10 cellular contexts compared by ENCODE assay signal in the genomic region with DNA sequence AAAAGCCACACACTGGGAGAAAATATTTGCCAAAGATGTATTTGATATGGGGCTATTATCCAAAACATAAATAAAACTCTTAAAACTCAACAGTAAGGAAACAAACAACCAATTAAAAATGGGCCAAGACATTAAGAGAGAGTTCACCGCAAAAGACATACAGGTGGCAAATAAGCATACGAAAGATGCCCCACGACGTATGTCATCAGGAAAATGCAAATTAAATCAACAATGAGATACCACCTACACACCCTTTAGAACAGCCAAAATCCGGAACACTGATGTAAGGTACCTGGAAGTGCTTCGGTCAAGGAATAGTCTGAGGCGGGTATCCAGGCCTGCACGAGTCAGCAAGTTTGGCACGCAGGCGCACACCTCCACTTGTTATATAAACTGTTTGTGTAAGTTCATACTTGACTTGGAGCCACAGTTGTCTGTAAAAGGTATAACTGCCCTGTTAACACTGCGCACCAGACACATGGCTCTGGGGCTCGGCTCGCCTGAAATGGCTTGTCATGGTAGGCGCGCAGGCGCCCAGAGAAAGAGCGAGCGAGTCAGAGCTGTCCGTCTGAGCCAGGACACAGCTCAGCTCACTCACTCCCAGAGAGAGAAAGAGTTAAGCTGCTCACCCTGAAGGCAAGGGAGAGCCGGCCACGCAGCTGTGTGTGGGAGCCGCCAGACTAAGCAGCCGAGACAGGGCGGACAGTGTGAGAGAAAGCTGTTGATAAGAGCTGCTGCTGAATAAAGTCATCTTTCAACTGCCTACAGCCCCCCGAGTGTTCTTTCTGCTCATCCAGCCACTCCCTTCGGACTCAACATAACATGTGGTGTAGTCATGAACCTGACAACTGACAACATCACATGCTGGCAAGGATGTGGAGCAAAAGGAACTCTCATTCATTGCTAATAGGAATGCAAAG.
A peak's percentile ranks its signal among the peaks of the same experiment; 100 is the strongest.
DNase-seq lines count a peak whose midpoint lies in the region; TF ChIP-seq lines count a peak whose summit lies in the region.
"Had no signal": no experiment of that assay in that cellular context is flagged by ENCODE, and none has a peak within 500 bp of the region (broad histone marks: within the 10 kb centered on the region; RNA-seq: fewer than 3 reads in every experiment).

No MANE protein-coding gene starts in this region.

- TF ChIP-seq CTCF in left ventricle myocardium inferior (IDR thresholded peaks at IDR 0.05; ENCODE audit: borderline replicate concordance), result no peak

- no peaks in the 10 kb centered on the region for H3K4me1 ChIP-seq in left ventricle myocardium inferior
- H3K4me1 ChIP-seq: SJSA1 had no signal

- H3K36me3 ChIP-seq in left ventricle myocardium inferior, result no peaks in the 10 kb centered on the region
- H3K36me3 ChIP-seq: SJSA1 had no signal

- no peaks in the 10 kb centered on the region for H3K9me3 ChIP-seq in left ventricle myocardium inferior (replicated peaks)
- H3K9me3 ChIP-seq: SJSA1 had no signal

- peaks cover 13% of the 10 kb centered on the region for H3K27me3 ChIP-seq in left ventricle myocardium inferior (ENCODE audit: low read depth)
- H3K27me3 ChIP-seq: SJSA1 had no signal

- 59 to 60% (median 60%) methylated on average over 26 of the region's 26 CpGs for WGBS in adipose tissue, 3 donors

- peak overlapping the region; percentile 30 for H3K4me3 ChIP-seq in left ventricle myocardium inferior
- H3K4me3 ChIP-seq: SJSA1 had no signal

- peak overlapping the region; percentile 51 for H3K27ac ChIP-seq in adipose tissue (ENCODE audit: low read depth, low read length)
- peak overlapping the region; percentile 59 for H3K27ac ChIP-seq in left ventricle myocardium inferior (replicated peaks)
- H3K27ac ChIP-seq: SJSA1 had no signal

- DNase-seq in EL (peak; percentile 10), left ventricle myocardium inferior (peak; percentile 70), renal cortical epithelial cell (ENCODE audit: low read depth) (peak; percentile 89), NCI-H146 treated with DMSO at 0.1 percent for 48 hours (lab: John Stamatoyannopoulos, UW; ENCODE audit: unreplicated experiment) (no peak), activated T-cell treated with anti-CD3 and anti-CD28 coated beads for 4 hours (no peak), NCI-H345 (lab: John Stamatoyannopoulos, UW) (no peak)
- no peak for DNase-seq in stimulated activated CD4-positive, alpha-beta T cell treated with anti-CD3 and anti-CD28 coated beads, Interleukin-4, amount 100 ng/mL, for 4 hours
- DNase-seq: DND-41 had no signal

- intact Hi-C loops in left ventricle myocardium inferior (cut with micrococcal nuclease), result no loop called here

Comparison
In these comparisons a context has a peak if more than half of its experiments do, and no peak if none do; other contexts are left out.
1. DNase-seq: peak in EL (single experiment), left ventricle myocardium inferior (single experiment) and renal cortical epithelial cell (single experiment); none in NCI-H146 treated with DMSO at 0.1 percent for 48 hours (single experiment), activated T-cell treated with anti-CD3 and anti-CD28 coated beads for 4 hours (single experiment), NCI-H345 (single experiment) and stimulated activated CD4-positive, alpha-beta T cell treated with anti-CD3 and anti-CD28 coated beads, Interleukin-4, amount 100 ng/mL, for 4 hours (0 of 2).